In genomic region chr3:52539010-52539653, GRCh38 we compare ENCODE assay signal across 11 cellular contexts. TPM values are rescaled to one million over a fixed set of nuclear protein-coding genes. Genes with fewer than 3 reads are reported as not detected.
A peak's percentile ranks its signal among the peaks of the same experiment; 100 is the strongest.
DNase-seq lines count a peak whose midpoint lies in the region; ATAC-seq and TF ChIP-seq lines count a peak whose summit lies in the region.
"Had no signal": no experiment of that assay in that cellular context is flagged by ENCODE, and none has a peak within 500 bp of the region (broad histone marks: within the 10 kb centered on the region; RNA-seq: fewer than 3 reads in every experiment).

No MANE protein-coding gene starts in this region.

- no peak for ATAC-seq in activated T-cell treated with anti-CD3 and anti-CD28 coated beads, Interleukin-2, amount 50 U/mL, for 4 hours
- no peak for ATAC-seq in RWPE2 (ENCODE audit: low read depth)
- no peak for ATAC-seq in effector memory CD8-positive, alpha-beta T cell (replicated peaks)
- no peak for ATAC-seq in stimulated activated memory B cell treated with anti-CD40 and anti-IgM and Interleukin-4, amounts not matched to agents 10 μg/mL and 1 μg/mL and 100 μg/mL, for 72 hours
- ATAC-seq in HG03175 (IDR thresholded peaks at IDR 0.05; ENCODE audit: unreplicated experiment) = no peak
- ATAC-seq in GM21423 (IDR thresholded peaks at IDR 0.05; ENCODE audit: unreplicated experiment) = no peak

- no peaks in the 10 kb centered on the region for H3K27me3 Mint-ChIP-seq in activated T-cell treated with anti-CD3 and anti-CD28 coated beads, Interleukin-2, amount 50 U/mL, for 4 hours (ENCODE audit: low read depth)
- no peaks in the 10 kb centered on the region for H3K27me3 Mint-ChIP-seq in effector memory CD8-positive, alpha-beta T cell
- H3K27me3 Mint-ChIP-seq in stimulated activated memory B cell treated with anti-CD40 and anti-IgM and Interleukin-4, amounts not matched to agents 10 μg/mL and 1 μg/mL and 100 μg/mL, for 72 hours = no peaks in the 10 kb centered on the region

- peak overlapping the region; percentile 39 for H3K27ac ChIP-seq in RWPE2 (ENCODE audit: poor library complexity, severe bottlenecking)

- H3K9me3 ChIP-seq in RWPE2 (ENCODE audit: severe bottlenecking) = no peaks in the 10 kb centered on the region
- H3K9me3 ChIP-seq: BE2C had no signal

- H3K9me3 Mint-ChIP-seq in activated T-cell treated with anti-CD3 and anti-CD28 coated beads, Interleukin-2, amount 50 U/mL, for 4 hours = no peaks in the 10 kb centered on the region
- no peaks in the 10 kb centered on the region for H3K9me3 Mint-ChIP-seq in effector memory CD8-positive, alpha-beta T cell
- H3K9me3 Mint-ChIP-seq in stimulated activated memory B cell treated with anti-CD40 and anti-IgM and Interleukin-4, amounts not matched to agents 10 μg/mL and 1 μg/mL and 100 μg/mL, for 72 hours = no peaks in the 10 kb centered on the region

- peak overlapping the region; percentile 77 to 94 for H3K27ac Mint-ChIP-seq in effector memory CD8-positive, alpha-beta T cell
- peak overlapping the region; percentile 5 for H3K27ac Mint-ChIP-seq in stimulated activated memory B cell treated with anti-CD40 and anti-IgM and Interleukin-4, amounts not matched to agents 10 μg/mL and 1 μg/mL and 100 μg/mL, for 72 hours

- peak overlapping the region; percentile 98 for H3K4me3 Mint-ChIP-seq in activated T-cell treated with anti-CD3 and anti-CD28 coated beads, Interleukin-2, amount 50 U/mL, for 4 hours
- H3K4me3 Mint-ChIP-seq in effector memory CD8-positive, alpha-beta T cell = peak overlapping the region; percentile 15 to 26
- peak overlapping the region; percentile 21 for H3K4me3 Mint-ChIP-seq in stimulated activated memory B cell treated with anti-CD40 and anti-IgM and Interleukin-4, amounts not matched to agents 10 μg/mL and 1 μg/mL and 100 μg/mL, for 72 hours

- peaks cover 27% of the 10 kb centered on the region for H3K36me3 Mint-ChIP-seq in activated T-cell treated with anti-CD3 and anti-CD28 coated beads, Interleukin-2, amount 50 U/mL, for 4 hours (ENCODE audit: insufficient read depth)
- H3K36me3 Mint-ChIP-seq in effector memory CD8-positive, alpha-beta T cell (ENCODE audit: insufficient read depth) = peaks cover 29% of the 10 kb centered on the region
- H3K36me3 Mint-ChIP-seq in stimulated activated memory B cell treated with anti-CD40 and anti-IgM and Interleukin-4, amounts not matched to agents 10 μg/mL and 1 μg/mL and 100 μg/mL, for 72 hours = peaks cover 26% of the 10 kb centered on the region

- H3K4me1 ChIP-seq in RWPE2 (ENCODE audit: insufficient read depth, poor library complexity, severe bottlenecking) = peaks cover 23% of the 10 kb centered on the region
- H3K4me1 ChIP-seq: BE2C had no signal

- H3K4me3 ChIP-seq in RWPE2 (ENCODE audit: severe bottlenecking) = no peak overlapping the region

- H3K36me3 ChIP-seq in RWPE2 (ENCODE audit: low read depth) = peaks cover 25% of the 10 kb centered on the region

- DNase-seq in activated T-cell treated with anti-CD3 and anti-CD28 coated beads, Interleukin-2, amount 50 U/mL, for 4 hours = no peak
- DNase-seq in activated T-cell treated with anti-CD3 and anti-CD28 coated beads, Interleukin-2, amount 50 U/mL, for 1 hour = no peak
- DNase-seq in RWPE2 (ENCODE audit: low spot score) = no peak
- no peak for DNase-seq in effector memory CD8-positive, alpha-beta T cell
- no peak for DNase-seq in glomerular visceral epithelial cell (ENCODE audit: extremely low spot score)
- DNase-seq: BE2C, HCEC 1CT, NCI-H526 had no signal

- peaks cover 43% of the 10 kb centered on the region for H3K4me1 Mint-ChIP-seq in activated T-cell treated with anti-CD3 and anti-CD28 coated beads, Interleukin-2, amount 50 U/mL, for 4 hours (ENCODE audit: low read depth)
- peaks cover 33 to 43% of the 10 kb centered on the region in 2 donors for H3K4me1 Mint-ChIP-seq in effector memory CD8-positive, alpha-beta T cell (ENCODE audit: low read depth in 2 of 2)
- H3K4me1 Mint-ChIP-seq in stimulated activated memory B cell treated with anti-CD40 and anti-IgM and Interleukin-4, amounts not matched to agents 10 μg/mL and 1 μg/mL and 100 μg/mL, for 72 hours = peaks cover 49% of the 10 kb centered on the region

- H3K27me3 ChIP-seq in RWPE2 (ENCODE audit: insufficient read depth, poor library complexity, severe bottlenecking) = no peaks in the 10 kb centered on the region
- H3K27me3 ChIP-seq: BE2C had no signal

- TF ChIP-seq CTCF in RWPE2 (IDR thresholded peaks at IDR 0.05; ENCODE audit: poor library complexity, severe bottlenecking) = no peak

RNA-seq across cellular contexts. Expression of gene UQCC5, which starts 2.7 kb away (rescaled TPM):
- total RNA-seq in activated T-cell treated with anti-CD3 and anti-CD28 coated beads, Interleukin-2, amount 50 U/mL, for 4 hours = 10 to 100 TPM; 22.8 to 25.7 (median 23.2) TPM

RNA-seq across cellular contexts. Expression of gene NT5DC2, which starts 5.5 kb away (rescaled TPM):
- 10 to 100 TPM; 29.7 to 53.1 (median 42.8) TPM for total RNA-seq in activated T-cell treated with anti-CD3 and anti-CD28 coated beads, Interleukin-2, amount 50 U/mL, for 4 hours

RNA-seq across cellular contexts. Expression of gene STAB1, which starts 44.0 kb away (rescaled TPM):
- under 1 TPM; 0.30 to 0.73 (median 0.40) TPM for total RNA-seq in activated T-cell treated with anti-CD3 and anti-CD28 coated beads, Interleukin-2, amount 50 U/mL, for 4 hours

Comparison
In these comparisons a context has a peak if more than half of its experiments do, and no peak if none do; other contexts are left out.
1. H3K4me3 Mint-ChIP-seq: peak in every context shown above with its lines; median percentile 98 in activated T-cell treated with anti-CD3 and anti-CD28 coated beads, Interleukin-2, amount 50 U/mL, for 4 hours; 21 in stimulated activated memory B cell treated with anti-CD40 and anti-IgM and Interleukin-4, amounts not matched to agents 10 μg/mL and 1 μg/mL and 100 μg/mL, for 72 hours; 20 in effector memory CD8-positive, alpha-beta T cell.